ENCODE assay signal across 13 cellular contexts in the genomic region with DNA sequence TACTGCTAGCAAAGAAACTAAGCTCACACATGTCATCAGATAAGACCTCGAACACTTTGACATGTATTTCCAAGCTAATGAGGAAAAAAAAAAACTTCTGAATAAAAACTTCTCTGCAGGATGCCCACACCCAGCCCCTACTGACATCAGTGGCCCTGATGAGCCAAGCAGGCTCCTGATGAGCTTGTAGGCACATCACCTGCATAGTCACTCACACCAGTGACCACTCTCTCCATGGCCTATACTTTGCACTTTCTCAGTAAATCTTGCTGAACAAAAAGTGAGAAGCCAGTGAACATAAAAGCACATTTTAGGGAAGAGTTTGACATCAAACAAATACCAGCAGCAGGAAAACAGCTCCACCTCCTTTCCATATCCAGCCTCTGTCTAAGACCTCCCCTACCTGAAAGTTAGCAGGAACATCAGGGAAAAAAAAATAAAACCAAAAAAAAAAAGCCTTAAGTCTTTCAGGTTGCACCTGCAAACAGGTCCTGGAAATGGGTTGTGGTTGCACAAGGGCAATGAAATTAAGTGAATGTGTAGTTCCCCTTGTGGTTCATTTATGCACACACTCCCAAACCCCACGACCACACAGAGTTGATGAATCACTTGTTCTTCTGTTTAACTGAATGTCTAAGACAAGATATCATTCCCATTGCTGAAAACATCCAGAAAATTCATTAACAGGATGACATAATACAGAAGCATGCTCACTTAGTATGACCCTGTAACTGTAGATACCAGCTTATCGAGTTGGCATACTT.
DNase-seq lines count a peak whose midpoint lies in the region; ATAC-seq, FAIRE-seq and TF ChIP-seq lines count a peak whose summit lies in the region.
"Had no signal": no experiment of that assay in that cellular context is flagged by ENCODE, and none has a peak within 500 bp of the region (broad histone marks: within the 10 kb centered on the region; RNA-seq: fewer than 3 reads in every experiment).

No MANE protein-coding gene starts in this region.

- TF ChIP-seq CTCF in endodermal cell (conservative IDR thresholded peaks at IDR 0.05) = peak; percentile 15
- TF ChIP-seq CTCF in GM13976 (IDR thresholded peaks at IDR 0.05; ENCODE audit: borderline replicate concordance, control extremely low read depth, extremely low read depth, insufficient read depth, missing control alignments) = no peak

- no peak overlapping the region for H3K4me3 ChIP-seq in endodermal cell (ENCODE audit: low read length)
- H3K4me3 ChIP-seq in MG63 = no peak overlapping the region
- H3K4me3 ChIP-seq: spleen, vagina had no signal

- H3K36me3 ChIP-seq in endodermal cell (ENCODE audit: control insufficient read depth, insufficient read depth, low read length) (no peaks in the 10 kb centered on the region), MG63 (no peaks in the 10 kb centered on the region)
- H3K36me3 ChIP-seq: spleen, vagina had no signal

- H3K4me1 ChIP-seq in endodermal cell (ENCODE audit: control insufficient read depth, insufficient read depth, low read length) = no peaks in the 10 kb centered on the region
- H3K4me1 ChIP-seq: spleen, vagina had no signal

- H3K36me3 Mint-ChIP-seq in endodermal cell (ENCODE audit: low read depth) = no peaks in the 10 kb centered on the region
- H3K36me3 Mint-ChIP-seq: CD8-positive, alpha-beta memory T cell had no signal

- WGBS in endodermal cell (ENCODE audit: insufficient coverage in 1 of 2, insufficient read length in 1 of 2), 2 experiments = 53 to 78% methylated on average over 2 to 3 of the region's 3 CpGs

- no peaks in the 10 kb centered on the region for H3K9me3 ChIP-seq in endodermal cell (ENCODE audit: control insufficient read depth, low read length)
- no peaks in the 10 kb centered on the region for H3K9me3 ChIP-seq in MG63
- H3K9me3 ChIP-seq: spleen, vagina had no signal

- in situ Hi-C loops in KBM-7 (cut with MboI; ENCODE audit: low pct_unique_long_range_greater_than_20kb, low sequenced_read_pairs) (no loop called here), GM13976 (cut with MboI; ENCODE audit: low sequenced_read_pairs, unreplicated experiment) (no loop called here)

- no peak overlapping the region for H3K27ac Mint-ChIP-seq in endodermal cell
- H3K27ac Mint-ChIP-seq: activated naive CD8-positive, alpha-beta T cell treated with anti-CD3 and anti-CD28 coated beads, Interleukin-2, amount 50 U/mL, for 24 hours; CD8-positive, alpha-beta memory T cell had no signal

- peak; percentile 47 for ATAC-seq in GM18508 (IDR thresholded peaks at IDR 0.05; ENCODE audit: insufficient read depth, unreplicated experiment)
- ATAC-seq in GM21528 (IDR thresholded peaks at IDR 0.05; ENCODE audit: low FRiP score, unreplicated experiment) = peak; percentile 64
- ATAC-seq: activated naive CD8-positive, alpha-beta T cell treated with anti-CD3 and anti-CD28 coated beads, Interleukin-2, amount 50 U/mL, for 24 hours had no signal

- peaks cover 9% of the 10 kb centered on the region for H3K27me3 Mint-ChIP-seq in endodermal cell (ENCODE audit: insufficient read depth)

- H3K9ac ChIP-seq in endodermal cell (ENCODE audit: extremely low read depth, low read length, poor library complexity, severe bottlenecking) = no peak overlapping the region

- H3K27me3 ChIP-seq in endodermal cell (ENCODE audit: control insufficient read depth, insufficient read depth, low read length, poor library complexity, severe bottlenecking) (no peaks in the 10 kb centered on the region), MG63 (peaks cover 19% of the 10 kb centered on the region)
- H3K27me3 ChIP-seq: vagina had no signal

- H3K4me3 Mint-ChIP-seq in endodermal cell = no peak overlapping the region
- H3K4me3 Mint-ChIP-seq: activated naive CD8-positive, alpha-beta T cell treated with anti-CD3 and anti-CD28 coated beads, Interleukin-2, amount 50 U/mL, for 24 hours; CD8-positive, alpha-beta memory T cell had no signal

- no peaks in the 10 kb centered on the region for H3K4me1 Mint-ChIP-seq in endodermal cell
- H3K4me1 Mint-ChIP-seq: CD8-positive, alpha-beta memory T cell had no signal

- FAIRE-seq in RCC 7860 (lab: Jason Lieb, UNC) = no peak
- FAIRE-seq: frontal cortex had no signal

- H3K9me3 Mint-ChIP-seq in endodermal cell = no peaks in the 10 kb centered on the region
- H3K9me3 Mint-ChIP-seq: activated naive CD8-positive, alpha-beta T cell treated with anti-CD3 and anti-CD28 coated beads, Interleukin-2, amount 50 U/mL, for 24 hours had no signal

- DNase-seq in KBM-7 (peak; percentile 8), endodermal cell (no peak), GM13976 (ENCODE audit: low spot score) (no peak), RCC 7860 (ENCODE audit: low spot score) (no peak), MG63 (no peak), NCI-H2107 (lab: John Stamatoyannopoulos, UW) (no peak)
- DNase-seq: activated naive CD8-positive, alpha-beta T cell treated with anti-CD3 and anti-CD28 coated beads, Interleukin-2, amount 50 U/mL, for 24 hours; CD8-positive, alpha-beta memory T cell; spleen had no signal

- no peak overlapping the region for H3K27ac ChIP-seq in endodermal cell (ENCODE audit: low read depth, low read length)
- H3K27ac ChIP-seq: spleen, vagina had no signal
